Comparison of ENCODE assay signal across 24 cellular contexts in genomic region chr20:57274846-57275245, GRCh38. TPM values are rescaled to one million over a fixed set of nuclear protein-coding genes. Genes with fewer than 3 reads are reported as not detected.
"Had no signal": no experiment of that assay in that cellular context is flagged by ENCODE, and none has a peak within 500 bp of the region (broad histone marks: within the 10 kb centered on the region; RNA-seq: fewer than 3 reads in every experiment).

No MANE protein-coding gene starts in this region.

- ATAC-seq: activated CD8-positive, alpha-beta T cell treated with anti-CD3 and anti-CD28 coated beads, Interleukin-2, amount 10 ng/mL, durations not matched to agents 7 days and 5 days; activated naive CD4-positive, alpha-beta T cell treated with anti-CD3 and anti-CD28 coated beads, Interleukin-2, amount 50 U/mL, for 72 hours; T-helper 17 cell; WTC11 had no signal

- H3K4me3 ChIP-seq: breast epithelium, Peyer's patch had no signal

- H3K9me3 ChIP-seq: breast epithelium, Peyer's patch had no signal

- DNase-seq: activated CD4-positive, alpha-beta T cell treated with anti-CD3 and anti-CD28 coated beads for 48 hours; activated CD4-positive, alpha-beta T cell treated with anti-CD3 and anti-CD28 coated beads, Interleukin-2, amount 50 U/mL, for 4 hours; activated CD4-positive, CD25-positive, alpha-beta regulatory T cell treated with anti-CD3 and anti-CD28 coated beads, Interleukin-2, amount 50 U/mL, for 72 hours; activated CD8-positive, alpha-beta memory T cell treated with anti-CD3 and anti-CD28 coated beads, Interleukin-2, amount 50 U/mL, for 48 hours; activated CD8-positive, alpha-beta T cell treated with anti-CD3 and anti-CD28 coated beads, Interleukin-2, amount 10 ng/mL, durations not matched to agents 7 days and 5 days; activated T-cell treated with anti-CD3 and anti-CD28 coated beads, Interleukin-2, amount 50 U/mL, for 1 hour; caudate nucleus; Karpas-422; MM.1S; NCI-H1105 treated with DMSO at 0.1 percent for 48 hours; NCI-H1436 treated with DMSO at 0.1 percent for 48 hours; NCI-H187; NCI-H2081 treated with DMSO at 0.1 percent for 48 hours; NCI-H446; NCI-H524; Peyer's patch; Right ventricle myocardium superior; T-helper 17 cell; T-helper 9 cell had no signal

- H3K4me1 Mint-ChIP-seq: T-helper 17 cell had no signal

- H3K36me3 ChIP-seq: breast epithelium, Peyer's patch had no signal

- H3K36me3 Mint-ChIP-seq: activated naive CD4-positive, alpha-beta T cell treated with anti-CD3 and anti-CD28 coated beads, Interleukin-2, amount 50 U/mL, for 72 hours; WTC11 had no signal

- H3K27ac Mint-ChIP-seq: activated CD8-positive, alpha-beta T cell treated with anti-CD3 and anti-CD28 coated beads, Interleukin-2, amount 10 ng/mL, durations not matched to agents 7 days and 5 days; activated naive CD4-positive, alpha-beta T cell treated with anti-CD3 and anti-CD28 coated beads, Interleukin-2, amount 50 U/mL, for 72 hours; T-helper 17 cell; WTC11 had no signal

- H3K27me3 ChIP-seq: Peyer's patch had no signal

- H3K4me1 ChIP-seq: breast epithelium, Peyer's patch had no signal

- H3K4me3 Mint-ChIP-seq: activated CD8-positive, alpha-beta T cell treated with anti-CD3 and anti-CD28 coated beads, Interleukin-2, amount 10 ng/mL, durations not matched to agents 7 days and 5 days; T-helper 17 cell; WTC11 had no signal

- H3K9me3 Mint-ChIP-seq: activated naive CD4-positive, alpha-beta T cell treated with anti-CD3 and anti-CD28 coated beads, Interleukin-2, amount 50 U/mL, for 72 hours; WTC11 had no signal

- H3K27ac ChIP-seq: breast epithelium, Peyer's patch, RWPE1 had no signal

RNA-seq across cellular contexts. Expression of gene BMP7, which starts 8.4 kb away (rescaled TPM):
- total RNA-seq: activated CD8-positive, alpha-beta T cell treated with anti-CD3 and anti-CD28 coated beads, Interleukin-2, amount 10 ng/mL, durations not matched to agents 7 days and 5 days; activated naive CD4-positive, alpha-beta T cell treated with anti-CD3 and anti-CD28 coated beads, Interleukin-2, amount 50 U/mL, for 72 hours; T-helper 17 cell had no signal

RNA-seq across cellular contexts. Expression of gene SPO11, which starts 54.8 kb away (rescaled TPM):
- total RNA-seq: activated CD8-positive, alpha-beta T cell treated with anti-CD3 and anti-CD28 coated beads, Interleukin-2, amount 10 ng/mL, durations not matched to agents 7 days and 5 days; activated naive CD4-positive, alpha-beta T cell treated with anti-CD3 and anti-CD28 coated beads, Interleukin-2, amount 50 U/mL, for 72 hours; breast epithelium; Peyer's patch; Right ventricle myocardium superior; T-helper 17 cell; WTC11 had no signal
- polyA plus RNA-seq: adipose tissue had no signal
